29 cellular contexts compared by ENCODE assay signal in genomic region chr10:8719971-8720370, GRCh38.
"Had no signal": no experiment of that assay in that cellular context is flagged by ENCODE, and none has a peak within 500 bp of the region (broad histone marks: within the 10 kb centered on the region; RNA-seq: fewer than 3 reads in every experiment).

No MANE protein-coding gene starts in this region.

- H3K9ac ChIP-seq: parathyroid adenoma had no signal

- H3K4me1 Mint-ChIP-seq: naive thymus-derived CD8-positive, alpha-beta T cell; neural crest cell; stimulated activated effector memory CD8-positive, alpha-beta T cell treated with anti-CD3 and anti-CD28 coated beads, Interleukin-12 subunit alpha, Interleukin-12 subunit beta, amount 100 ng/mL, for 72 hours; stimulated activated naive CD8-positive, alpha-beta T cell treated with anti-CD3 and anti-CD28 coated beads, Interleukin-15, amount 100 ng/mL, for 72 hours had no signal

- H3K36me3 Mint-ChIP-seq: stimulated activated effector memory CD8-positive, alpha-beta T cell treated with anti-CD3 and anti-CD28 coated beads, Interleukin-12 subunit alpha, Interleukin-12 subunit beta, amount 100 ng/mL, for 72 hours; type B pancreatic cell had no signal

- H3K4me1 ChIP-seq: parathyroid adenoma, psoas muscle, right lobe of liver, sigmoid colon, thyroid gland, tibial nerve, upper lobe of right lung, uterus had no signal

- DNase-seq: naive B cell; naive thymus-derived CD8-positive, alpha-beta T cell; nephron progenitor cell; occipital lobe; ovary; psoas muscle; right cardiac atrium; right lobe of liver; sigmoid colon; small intestine; stimulated activated CD4-positive, alpha-beta T cell treated with anti-CD3 and anti-CD28 coated beads, Interleukin-15, amount 100 ng/mL, for 24 hours; stimulated activated CD4-positive, alpha-beta T cell treated with anti-CD3 and anti-CD28 coated beads, Interleukin-2, amount 100 ng/mL, for 24 hours; stimulated activated CD4-positive, alpha-beta T cell treated with anti-CD3 and anti-CD28 coated beads, Interleukin-2, amount 100 ng/mL, for 48 hours; stimulated activated CD4-positive, alpha-beta T cell treated with anti-CD3 and anti-CD28 coated beads, Interleukin-4, amount 100 ng/mL, for 24 hours; stimulated activated naive CD4-positive, alpha-beta T cell; stimulated activated naive CD8-positive, alpha-beta T cell treated with anti-CD3 and anti-CD28 coated beads, Interleukin-15, amount 100 ng/mL, for 72 hours; stimulated activated naive CD8-positive, alpha-beta T cell treated with anti-CD3 and anti-CD28 coated beads, Interleukin-15, Interleukin-2, amounts not matched to agents 100 U/mL and 50 U/mL, for 24 hours; substantia nigra; thyroid gland; upper lobe of right lung; uterus had no signal

- H3K4me3 Mint-ChIP-seq: naive B cell; naive thymus-derived CD8-positive, alpha-beta T cell; natural killer cell treated with Interleukin-12 subunit alpha and Interleukin-12 subunit beta and Interleukin-15 and Interleukin-18, amount 100 ng/mL, for 72 hours; nephron progenitor cell; neural crest cell; stimulated activated effector memory CD8-positive, alpha-beta T cell treated with anti-CD3 and anti-CD28 coated beads, Interleukin-12 subunit alpha, Interleukin-12 subunit beta, amount 100 ng/mL, for 72 hours; stimulated activated naive CD8-positive, alpha-beta T cell treated with anti-CD3 and anti-CD28 coated beads, Interleukin-15, amount 100 ng/mL, for 72 hours; type B pancreatic cell had no signal

- H3K9me3 ChIP-seq: right lobe of liver, thyroid gland, upper lobe of right lung had no signal

- ATAC-seq: naive thymus-derived CD8-positive, alpha-beta T cell; natural killer cell treated with Interleukin-12 subunit alpha and Interleukin-12 subunit beta and Interleukin-15 and Interleukin-18, amount 100 ng/mL, for 72 hours; psoas muscle; right cardiac atrium; right lobe of liver; stimulated activated effector memory CD8-positive, alpha-beta T cell treated with anti-CD3 and anti-CD28 coated beads, Interleukin-12 subunit alpha, Interleukin-12 subunit beta, amount 100 ng/mL, for 72 hours; stimulated activated naive CD8-positive, alpha-beta T cell treated with anti-CD3 and anti-CD28 coated beads, Interleukin-15, amount 100 ng/mL, for 72 hours; stimulated activated naive CD8-positive, alpha-beta T cell treated with anti-CD3 and anti-CD28 coated beads, Interleukin-15, Interleukin-2, amounts not matched to agents 100 U/mL and 50 U/mL, for 24 hours; upper lobe of right lung had no signal

- H3K27me3 ChIP-seq: ovary, right lobe of liver, sigmoid colon, thyroid gland, tibial nerve, upper lobe of right lung, uterus had no signal

- H3K36me3 ChIP-seq: ovary, right lobe of liver, sigmoid colon, thoracic aorta, thyroid gland, tibial nerve, upper lobe of right lung, uterus had no signal

- H3K27ac ChIP-seq: ovary, parathyroid adenoma, psoas muscle, right lobe of liver, sigmoid colon, thoracic aorta, thyroid gland, tibial nerve, upper lobe of right lung, uterus had no signal

- H3K79me2 ChIP-seq: parathyroid adenoma had no signal

- H3K27ac Mint-ChIP-seq: naive B cell; naive thymus-derived CD8-positive, alpha-beta T cell; natural killer cell treated with Interleukin-12 subunit alpha and Interleukin-12 subunit beta and Interleukin-15 and Interleukin-18, amount 100 ng/mL, for 72 hours; nephron progenitor cell; progenitor cell of endocrine pancreas; stimulated activated effector memory CD8-positive, alpha-beta T cell treated with anti-CD3 and anti-CD28 coated beads, Interleukin-12 subunit alpha, Interleukin-12 subunit beta, amount 100 ng/mL, for 72 hours; stimulated activated naive CD8-positive, alpha-beta T cell treated with anti-CD3 and anti-CD28 coated beads, Interleukin-15, amount 100 ng/mL, for 72 hours; type B pancreatic cell had no signal

- FAIRE-seq: small intestine had no signal

- H3K4me3 ChIP-seq: ovary, psoas muscle, right lobe of liver, sigmoid colon, thoracic aorta, thyroid gland, tibial nerve, upper lobe of right lung, uterus had no signal

- H2AFZ ChIP-seq: parathyroid adenoma had no signal

- H3K27me3 Mint-ChIP-seq: progenitor cell of endocrine pancreas; stimulated activated naive CD8-positive, alpha-beta T cell treated with anti-CD3 and anti-CD28 coated beads, Interleukin-15, amount 100 ng/mL, for 72 hours; type B pancreatic cell had no signal
